In genomic region chr7:94095359-94096009, GRCh38 we compare ENCODE assay signal across 22 cellular contexts.
A peak's percentile ranks its signal among the peaks of the same experiment; 100 is the strongest.
DNase-seq lines count a peak whose midpoint lies in the region; ATAC-seq and TF ChIP-seq lines count a peak whose summit lies in the region.
"Had no signal": no experiment of that assay in that cellular context is flagged by ENCODE, and none has a peak within 500 bp of the region (broad histone marks: within the 10 kb centered on the region; RNA-seq: fewer than 3 reads in every experiment).

No MANE protein-coding gene starts in this region.

- POLR2A ChIA-PET in A673 (lab: Charles Lee; ENCODE audit: low non-redundant PET), result no interaction called here
- POLR2A ChIA-PET in PC-3 (lab: Charles Lee; ENCODE audit: unreplicated experiment), result interaction anchor here (0.6 kb wide), 1 partner anchor 98 kb away, joined by 3 read pairs; no protein-coding TSS in a partner anchor

- H4K20me1 ChIP-seq in GM23248 (ENCODE audit: insufficient read depth), result no peaks in the 10 kb centered on the region
- H4K20me1 ChIP-seq in PC-3 (ENCODE audit: low read length), result no peaks in the 10 kb centered on the region

- H3K9me2 ChIP-seq in GM23248 (ENCODE audit: insufficient read depth), result no peaks in the 10 kb centered on the region
- no peaks in the 10 kb centered on the region for H3K9me2 ChIP-seq in PC-3 (replicated peaks; ENCODE audit: low read length)

- no TSS peak for BruUV-seq in A673 (replicated peaks; lab: Mats Ljungman, UMichigan)
- no TSS peak for BruUV-seq in PC-3 (replicated peaks; lab: Mats Ljungman, UMichigan)

- in situ Hi-C loops in GM23248 (cut with MboI), result no loop called here

- no peaks in the 10 kb centered on the region for H3K9me3 ChIP-seq in A673 (ENCODE audit: low read depth, low read length, poor library complexity, severe bottlenecking)
- no peaks in the 10 kb centered on the region for H3K9me3 ChIP-seq in GM23248 (ENCODE audit: low read depth)
- H3K9me3 ChIP-seq in PC-3 (ENCODE audit: low read length), result no peaks in the 10 kb centered on the region
- H3K9me3 ChIP-seq: Peyer's patch, SJSA1 had no signal

- H3K9ac ChIP-seq in GM23248 (no peak overlapping the region), PC-3 (ENCODE audit: low read length) (no peak overlapping the region)

- H3K4me2 ChIP-seq in GM23248 (ENCODE audit: unreplicated experiment), result no peak overlapping the region
- no peak overlapping the region for H3K4me2 ChIP-seq in PC-3 (ENCODE audit: low read length)

- ATAC-seq in SK-N-SH treated with all-trans-retinoic acid at 6 μM for 48 hours, result peak; percentile 87
- ATAC-seq in GM21528 (IDR thresholded peaks at IDR 0.05; ENCODE audit: low FRiP score, unreplicated experiment), result no peak
- no peak for ATAC-seq in PC-3
- ATAC-seq in HG03025 (IDR thresholded peaks at IDR 0.05; ENCODE audit: low FRiP score, unreplicated experiment), result no peak
- ATAC-seq: T-helper 17 cell had no signal

- no peaks in the 10 kb centered on the region for H3K36me3 ChIP-seq in A673 (ENCODE audit: insufficient read depth, low read length, poor library complexity, severe bottlenecking)
- no peaks in the 10 kb centered on the region for H3K36me3 ChIP-seq in GM23248 (ENCODE audit: low read depth)
- H3K36me3 ChIP-seq in PC-3 (ENCODE audit: low read depth, low read length), result no peaks in the 10 kb centered on the region
- H3K36me3 ChIP-seq: Peyer's patch, SJSA1 had no signal

- H3K79me2 ChIP-seq in GM23248 (ENCODE audit: insufficient read depth) (no peaks in the 10 kb centered on the region), PC-3 (ENCODE audit: low read length) (no peaks in the 10 kb centered on the region)

- H3K27ac ChIP-seq in A673 (ENCODE audit: low read depth, low read length, poor library complexity, severe bottlenecking), result no peak overlapping the region
- no peak overlapping the region for H3K27ac ChIP-seq in GM23248
- no peak overlapping the region for H3K27ac ChIP-seq in PC-3 (ENCODE audit: low read length)
- H3K27ac ChIP-seq: Peyer's patch, SJSA1 had no signal

- DNase-seq in A673 (ENCODE audit: low spot score), result peak; percentile 38
- peak; percentile 8 for DNase-seq in GM23248
- peak; percentile 38 for DNase-seq in foreskin melanocyte
- no peak for DNase-seq in AG08395 (ENCODE audit: low spot score)
- DNase-seq in PC-3, result no peak
- DNase-seq: DMS53; GOT3; HCEC 1CT; Kasumi-1; NCI-H1417; NCI-H187; NCI-H226; NCI-H510A treated with DMSO at 0.1 percent for 48 hours; NCI-H774; NK-92 treated with Interleukin-12 subunit alpha and Interleukin-12 subunit beta, amount 100 ng/mL, for 24 hours; Peyer's patch; SW 1271; T-helper 17 cell had no signal

- H2AFZ ChIP-seq in GM23248 (no peak overlapping the region), PC-3 (ENCODE audit: low read length) (no peak overlapping the region)

- intact Hi-C loops in A673 (cut with micrococcal nuclease; ENCODE audit: unreplicated experiment) (no loop called here), PC-3 (cut with micrococcal nuclease) (no loop called here)

- H3F3A ChIP-seq in GM23248 (ENCODE audit: insufficient read depth) (no peaks in the 10 kb centered on the region), PC-3 (ENCODE audit: low read length, unreplicated experiment) (no peaks in the 10 kb centered on the region)

- CTCF ChIA-PET in A673 (lab: Charles Lee), result no interaction called here
- CTCF ChIA-PET in PC-3 (lab: Charles Lee), result interaction anchor here (0.7 kb wide), 2 partner anchors 194 to 872 kb away, joined by 5 to 6 read pairs; no protein-coding TSS in a partner anchor

- H3K27me3 ChIP-seq in A673 (replicated peaks; ENCODE audit: insufficient read depth, low read depth, low read length, poor library complexity) (no peaks in the 10 kb centered on the region), GM23248 (replicated peaks; ENCODE audit: insufficient read depth) (no peaks in the 10 kb centered on the region), PC-3 (ENCODE audit: low read length) (peaks cover 26% of the 10 kb centered on the region)
- H3K27me3 ChIP-seq: Peyer's patch, SJSA1 had no signal

- TF ChIP-seq CTCF in A673 (conservative IDR thresholded peaks at IDR 0.05; ENCODE audit: low read depth, low read length) (no peak), PC-3 (conservative IDR thresholded peaks at IDR 0.05; ENCODE audit: low read depth, low read length) (no peak)

- no peak overlapping the region for H3K4me3 ChIP-seq in A673 (ENCODE audit: low read depth, low read length, poor library complexity, severe bottlenecking)
- H3K4me3 ChIP-seq in GM23248, result no peak overlapping the region
- H3K4me3 ChIP-seq in PC-3 (ENCODE audit: low read length), result no peak overlapping the region
- H3K4me3 ChIP-seq: Peyer's patch, SJSA1 had no signal

- WGBS in GM23248 (ENCODE audit: low coverage in 1 of 2, low lambda C conversion rate in 2 of 2, missing lambda C conversion rate in 2 of 2), 2 experiments, result 72 to 77% methylated on average over 5 of the region's 5 CpGs

- no peaks in the 10 kb centered on the region for H3K4me1 ChIP-seq in A673 (ENCODE audit: insufficient read depth, low read length, poor library complexity, severe bottlenecking)
- H3K4me1 ChIP-seq in GM23248 (ENCODE audit: insufficient read depth), result 0 out of 2 replicates have a peak, but pooled peaks cover 4% of the 10 kb centered on the region
- H3K4me1 ChIP-seq in PC-3 (ENCODE audit: insufficient read depth, low read length), result no peaks in the 10 kb centered on the region
- H3K4me1 ChIP-seq: Peyer's patch, SJSA1 had no signal

TF ChIP-seq in SK-N-SH treated with all-trans-retinoic acid at 6 μM for 48 hours, 23 proteins besides CTCF, POLR2A, EP300 and RAD21:
- TF ChIP-seq ZNF8 (CRISPR knock-in tag; IDR thresholded peaks at IDR 0.05) (no peak), TOX (CRISPR knock-in tag; IDR thresholded peaks at IDR 0.05; ENCODE audit: borderline replicate concordance) (peak; percentile 43; the same call in 1 of the 2 replicates), ZFP3 (CRISPR knock-in tag; IDR thresholded peaks at IDR 0.05) (no peak), ZNF565 (CRISPR knock-in tag; conservative IDR thresholded peaks at IDR 0.05; ENCODE audit: low read depth) (no peak)

Comparison
In these comparisons a context has a peak if more than half of its experiments do, and no peak if none do; other contexts are left out.
1. DNase-seq: peak in A673 (single experiment), GM23248 (single experiment) and foreskin melanocyte (single experiment); none in AG08395 (single experiment) and PC-3 (single experiment).